In genomic region chr18:3583106-3583897, GRCh38 we compare ENCODE assay signal across 8 cellular contexts.
DNase-seq lines count a peak whose midpoint lies in the region; ATAC-seq and TF ChIP-seq lines count a peak whose summit lies in the region.
"Not testable (repeated sequence)": the region's sequence is repeated elsewhere in the genome, so short reads cannot be mapped to it uniquely, and the experiment has no call there.

No MANE protein-coding gene starts in this region.

- H3K27me3 ChIP-seq in Karpas-422 (ENCODE audit: low read length); transverse colon: not testable (repeated sequence)

- H3K27ac ChIP-seq in Karpas-422 (ENCODE audit: low read length) (peak overlapping the region; percentile 96), transverse colon (peak overlapping the region; percentile 1 to 55 (median 24))

- H3K4me3 Mint-ChIP-seq in activated CD8-positive, alpha-beta T cell treated with anti-CD3 and anti-CD28 coated beads, Interleukin-2, amount 10 ng/mL, durations not matched to agents 7 days and 5 days; chondrocyte (ENCODE audit: unreplicated experiment): not testable (repeated sequence)
- peak overlapping the region in 1 of 8 donors; percentile 56 for H3K4me3 Mint-ChIP-seq in naive B cell

- DNase-seq in DMS53 (lab: John Stamatoyannopoulos, UW): peak; percentile 32
- DNase-seq in Karpas-422; activated CD8-positive, alpha-beta T cell treated with anti-CD3 and anti-CD28 coated beads, Interleukin-2, amount 10 ng/mL, durations not matched to agents 7 days and 5 days; chondrocyte (ENCODE audit: low spot score); naive B cell; transverse colon: not testable (repeated sequence)
- peak; percentile 51 for DNase-seq in RPMI7951 (ENCODE audit: low read depth)
- DNase-seq in fibroblast of villous mesenchyme (ENCODE audit: low read depth): peak; percentile 28

- TF ChIP-seq POLR2A in transverse colon (IDR thresholded peaks at IDR 0.05): not testable (repeated sequence)

- in situ Hi-C loops in transverse colon (cut with MboI; ENCODE audit: low pct_ligation_motif_present in 1 of 4, low pct_unique_long_range_greater_than_20kb in 1 of 4, low sequenced_read_pairs in 3 of 4): loop anchor here in 2 of 4 donors (10.0 to 25.0 kb wide), 3 partner anchors 121 to 296 kb away; partner anchors contain the start of gene TGIF1 (in 1 of the 2)

- POLR2A ChIA-PET in activated CD8-positive, alpha-beta T cell treated with anti-CD3 and anti-CD28 coated beads, Interleukin-2, amount 10 ng/mL, durations not matched to agents 7 days and 5 days (lab: Charles Lee): not testable (repeated sequence)

- H3K9me2 ChIP-seq in Karpas-422 (replicated peaks; ENCODE audit: insufficient read depth, low read length): not testable (repeated sequence)

- intact Hi-C loops in transverse colon (cut with DNase I; ENCODE audit: low total_unique reads): not testable (repeated sequence)

- not testable (repeated sequence) for H3K27me3 Mint-ChIP-seq in activated CD8-positive, alpha-beta T cell treated with anti-CD3 and anti-CD28 coated beads, Interleukin-2, amount 10 ng/mL, durations not matched to agents 7 days and 5 days (ENCODE audit: low read depth); chondrocyte (ENCODE audit: low read depth); naive B cell

- H3K9me3 Mint-ChIP-seq in activated CD8-positive, alpha-beta T cell treated with anti-CD3 and anti-CD28 coated beads, Interleukin-2, amount 10 ng/mL, durations not matched to agents 7 days and 5 days (ENCODE audit: insufficient read depth); chondrocyte (ENCODE audit: low read depth): not testable (repeated sequence)
- peaks cover 0 to 13% (median 2%) of the 10 kb centered on the region in 7 donors for H3K9me3 Mint-ChIP-seq in naive B cell

- not testable (repeated sequence) for H3K4me3 ChIP-seq in Karpas-422 (ENCODE audit: low read length); fibroblast of villous mesenchyme (ENCODE audit: low read depth, low read length); transverse colon

- H3K4me1 ChIP-seq in Karpas-422 (ENCODE audit: low read length) (peaks cover 43% of the 10 kb centered on the region), transverse colon (peaks cover 0 to 25% (median 8%) of the 10 kb centered on the region in 4 donors)

- peaks cover 28% of the 10 kb centered on the region for H3K4me1 Mint-ChIP-seq in activated CD8-positive, alpha-beta T cell treated with anti-CD3 and anti-CD28 coated beads, Interleukin-2, amount 10 ng/mL, durations not matched to agents 7 days and 5 days (ENCODE audit: low read depth)
- peaks cover 23% of the 10 kb centered on the region for H3K4me1 Mint-ChIP-seq in chondrocyte (ENCODE audit: low read depth)
- H3K4me1 Mint-ChIP-seq in naive B cell: peaks cover 36 to 49% (median 47%) of the 10 kb centered on the region in 3 donors

- H3K9me3 ChIP-seq in Karpas-422 (ENCODE audit: low read length); transverse colon: not testable (repeated sequence)

- peak overlapping the region; percentile 2 for H3K27ac Mint-ChIP-seq in activated CD8-positive, alpha-beta T cell treated with anti-CD3 and anti-CD28 coated beads, Interleukin-2, amount 10 ng/mL, durations not matched to agents 7 days and 5 days
- H3K27ac Mint-ChIP-seq in chondrocyte (ENCODE audit: unreplicated experiment) (peak overlapping the region; percentile 0), naive B cell (peak overlapping the region; percentile 54 to 94 (median 80))

- not testable (repeated sequence) for ATAC-seq in activated CD8-positive, alpha-beta T cell treated with anti-CD3 and anti-CD28 coated beads, Interleukin-2, amount 10 ng/mL, durations not matched to agents 7 days and 5 days; naive B cell (ENCODE audit: low read depth in 2 of 2)

- not testable (repeated sequence) for H3K36me3 Mint-ChIP-seq in activated CD8-positive, alpha-beta T cell treated with anti-CD3 and anti-CD28 coated beads, Interleukin-2, amount 10 ng/mL, durations not matched to agents 7 days and 5 days (ENCODE audit: low read depth); chondrocyte (ENCODE audit: low read depth); naive B cell

- CTCF ChIA-PET in activated CD8-positive, alpha-beta T cell treated with anti-CD3 and anti-CD28 coated beads, Interleukin-2, amount 10 ng/mL, durations not matched to agents 7 days and 5 days (lab: Charles Lee): interaction anchor here (1.4 to 3.7 kb wide), 4 partner anchors 82 to 304 kb away, joined by 4 to 59 read pairs (median 18); no protein-coding TSS in a partner anchor

- not testable (repeated sequence) for H4K20me1 ChIP-seq in Karpas-422 (ENCODE audit: insufficient read depth, low read depth, low read length)

- TF ChIP-seq EP300 in transverse colon (IDR thresholded peaks at IDR 0.05; ENCODE audit: low read depth): not testable (repeated sequence)

- H2AFZ ChIP-seq in Karpas-422 (ENCODE audit: low read length): peak overlapping the region; percentile 49; the same call in 1 of the 2 replicates

- 0 out of 2 replicates have a peak overlapping the region, but pooled peaks have one; percentile 9 for H3K9ac ChIP-seq in Karpas-422 (ENCODE audit: low read length)

- not testable (repeated sequence) for H3K36me3 ChIP-seq in Karpas-422 (ENCODE audit: insufficient read depth, low read length); transverse colon

- 59 to 62% methylated on average over 3 to 7 of the region's 7 CpGs for WGBS in transverse colon (ENCODE audit: low coverage in 1 of 2), 2 donors

- H3K79me2 ChIP-seq in Karpas-422 (ENCODE audit: low read length): not testable (repeated sequence)

- H3K4me2 ChIP-seq in Karpas-422 (ENCODE audit: low read depth, low read length, poor library complexity, severe bottlenecking): peak overlapping the region; percentile 63

- TF ChIP-seq CTCF in chondrocyte (IDR thresholded peaks at IDR 0.05); fibroblast of villous mesenchyme (IDR thresholded peaks at IDR 0.05; ENCODE audit: insufficient read depth, low read depth, low read length); transverse colon (IDR thresholded peaks at IDR 0.05): not testable (repeated sequence)

Comparison
In these comparisons a context has a peak if more than half of its experiments do, and no peak if none do; other contexts are left out.
1. H3K27ac Mint-ChIP-seq: peak in every context shown above with its lines; median percentile 80 in naive B cell; 2 in activated CD8-positive, alpha-beta T cell treated with anti-CD3 and anti-CD28 coated beads, Interleukin-2, amount 10 ng/mL, durations not matched to agents 7 days and 5 days; 0 in chondrocyte.